ENCODE assay signal across 9 cellular contexts in genomic region chr4:2746891-2747695, GRCh38. TPM values are rescaled to one million over a fixed set of nuclear protein-coding genes. Genes with fewer than 3 reads are reported as not detected.
DNase-seq lines count a peak whose midpoint lies in the region; ATAC-seq and TF ChIP-seq lines count a peak whose summit lies in the region.
"Had no signal": no experiment of that assay in that cellular context is flagged by ENCODE, and none has a peak within 500 bp of the region (broad histone marks: within the 10 kb centered on the region; RNA-seq: fewer than 3 reads in every experiment).

No MANE protein-coding gene starts in this region.

- H3K27me3 Mint-ChIP-seq in activated naive CD4-positive, alpha-beta T cell treated with anti-CD3 and anti-CD28 coated beads for 36 hours (ENCODE audit: low read depth), result no peaks in the 10 kb centered on the region
- no peaks in the 10 kb centered on the region for H3K27me3 Mint-ChIP-seq in T-helper 1 cell treated with Interleukin-12 subunit alpha and Interleukin-12 subunit beta and Interleukin-4 antibody, amounts not matched to agents 30 μg/mL and 1 μg/mL, for 36 hours (ENCODE audit: low read depth)
- no peaks in the 10 kb centered on the region for H3K27me3 Mint-ChIP-seq in stimulated activated naive B cell treated with anti-CD40 and anti-IgM and Interleukin-4, amounts not matched to agents 10 μg/mL and 1 μg/mL and 100 μg/mL, for 72 hours

- peaks cover 20 to 37% (median 33%) of the 10 kb centered on the region in 4 donors for H3K4me1 ChIP-seq in esophagus muscularis mucosa

- H3K27me3 ChIP-seq in esophagus muscularis mucosa, result no peaks in the 10 kb centered on the region

- no peaks in the 10 kb centered on the region for H3K9me3 Mint-ChIP-seq in activated naive CD4-positive, alpha-beta T cell treated with anti-CD3 and anti-CD28 coated beads for 36 hours
- no peaks in the 10 kb centered on the region for H3K9me3 Mint-ChIP-seq in T-helper 1 cell treated with Interleukin-12 subunit alpha and Interleukin-12 subunit beta and Interleukin-4 antibody, amounts not matched to agents 30 μg/mL and 1 μg/mL, for 36 hours
- no peaks in the 10 kb centered on the region for H3K9me3 Mint-ChIP-seq in stimulated activated naive B cell treated with anti-CD40 and anti-IgM and Interleukin-4, amounts not matched to agents 10 μg/mL and 1 μg/mL and 100 μg/mL, for 72 hours

- peak; percentile 37 for DNase-seq in activated naive CD4-positive, alpha-beta T cell treated with anti-CD3 and anti-CD28 coated beads for 36 hours
- no peak for DNase-seq in activated naive CD4-positive, alpha-beta T cell treated with anti-CD3 and anti-CD28 coated beads, Interleukin-2, amount 50 U/mL, for 16 hours
- no peak for DNase-seq in esophagus muscularis mucosa (ENCODE audit: extremely low spot score)
- DNase-seq in stimulated activated naive B cell treated with anti-CD40 and anti-IgM and Interleukin-4, amounts not matched to agents 10 μg/mL and 1 μg/mL and 100 μg/mL, for 72 hours, result no peak
- DNase-seq in NCI-H748 treated with DMSO at 0.1 percent for 48 hours (lab: John Stamatoyannopoulos, UW), result no peak
- no peak for DNase-seq in cortex of kidney (lab: John Stamatoyannopoulos, UW)
- DNase-seq in OCI-M2 (lab: John Stamatoyannopoulos, UW; ENCODE audit: unreplicated experiment), result no peak
- DNase-seq: AML-193 had no signal

- no peaks in the 10 kb centered on the region for H3K9me3 ChIP-seq in esophagus muscularis mucosa

- CTCF ChIA-PET in activated naive CD4-positive, alpha-beta T cell treated with anti-CD3 and anti-CD28 coated beads for 36 hours (lab: Charles Lee), result interaction anchor here (0.6 to 2.6 kb wide), 3 partner anchors 17 to 207 kb away, joined by 3 to 10 read pairs (median 3); no protein-coding TSS in a partner anchor

- peaks cover 46% of the 10 kb centered on the region for H3K36me3 Mint-ChIP-seq in activated naive CD4-positive, alpha-beta T cell treated with anti-CD3 and anti-CD28 coated beads for 36 hours (ENCODE audit: low read depth)
- H3K36me3 Mint-ChIP-seq in T-helper 1 cell treated with Interleukin-12 subunit alpha and Interleukin-12 subunit beta and Interleukin-4 antibody, amounts not matched to agents 30 μg/mL and 1 μg/mL, for 36 hours (ENCODE audit: low read depth), result peaks cover 57% of the 10 kb centered on the region
- H3K36me3 Mint-ChIP-seq in stimulated activated naive B cell treated with anti-CD40 and anti-IgM and Interleukin-4, amounts not matched to agents 10 μg/mL and 1 μg/mL and 100 μg/mL, for 72 hours, result peaks cover 46 to 50% of the 10 kb centered on the region in 2 donors

- H3K4me1 Mint-ChIP-seq in activated naive CD4-positive, alpha-beta T cell treated with anti-CD3 and anti-CD28 coated beads for 36 hours (ENCODE audit: low read depth), result peaks cover 73% of the 10 kb centered on the region
- H3K4me1 Mint-ChIP-seq in T-helper 1 cell treated with Interleukin-12 subunit alpha and Interleukin-12 subunit beta and Interleukin-4 antibody, amounts not matched to agents 30 μg/mL and 1 μg/mL, for 36 hours (ENCODE audit: low read depth), result peaks cover 52% of the 10 kb centered on the region
- H3K4me1 Mint-ChIP-seq in stimulated activated naive B cell treated with anti-CD40 and anti-IgM and Interleukin-4, amounts not matched to agents 10 μg/mL and 1 μg/mL and 100 μg/mL, for 72 hours, result peaks cover 43 to 65% of the 10 kb centered on the region in 2 donors

- H3K27ac Mint-ChIP-seq in activated naive CD4-positive, alpha-beta T cell treated with anti-CD3 and anti-CD28 coated beads for 36 hours, result peak overlapping the region; percentile 90
- peak overlapping the region; percentile 99 for H3K27ac Mint-ChIP-seq in T-helper 1 cell treated with Interleukin-12 subunit alpha and Interleukin-12 subunit beta and Interleukin-4 antibody, amounts not matched to agents 30 μg/mL and 1 μg/mL, for 36 hours
- peak overlapping the region; percentile 92 for H3K27ac Mint-ChIP-seq in stimulated activated naive B cell treated with anti-CD40 and anti-IgM and Interleukin-4, amounts not matched to agents 10 μg/mL and 1 μg/mL and 100 μg/mL, for 72 hours

- peak overlapping the region; percentile 6 to 45 (median 26) for H3K27ac ChIP-seq in esophagus muscularis mucosa (replicated peaks in 1 of 4)

- no peak for ATAC-seq in stimulated activated naive B cell treated with anti-CD40 and anti-IgM and Interleukin-4, amounts not matched to agents 10 μg/mL and 1 μg/mL and 100 μg/mL, for 72 hours (replicated peaks)

- no peak overlapping the region for H3K4me3 ChIP-seq in esophagus muscularis mucosa

- WGBS in esophagus muscularis mucosa, result 85% methylated on average over 5 of the region's 16 CpGs

- peaks cover 30 to 58% (median 57%) of the 10 kb centered on the region in 4 donors for H3K36me3 ChIP-seq in esophagus muscularis mucosa

- TF ChIP-seq EP300 in esophagus muscularis mucosa (IDR thresholded peaks at IDR 0.05), result no peak

- TF ChIP-seq POLR2A in esophagus muscularis mucosa (IDR thresholded peaks at IDR 0.05; ENCODE audit: low read depth), result no peak

- TF ChIP-seq CTCF in esophagus muscularis mucosa (IDR thresholded peaks at IDR 0.05), result no peak

- H3K4me3 Mint-ChIP-seq in activated naive CD4-positive, alpha-beta T cell treated with anti-CD3 and anti-CD28 coated beads for 36 hours, result peak overlapping the region; percentile 11
- H3K4me3 Mint-ChIP-seq in T-helper 1 cell treated with Interleukin-12 subunit alpha and Interleukin-12 subunit beta and Interleukin-4 antibody, amounts not matched to agents 30 μg/mL and 1 μg/mL, for 36 hours, result peak overlapping the region; percentile 89
- H3K4me3 Mint-ChIP-seq in stimulated activated naive B cell treated with anti-CD40 and anti-IgM and Interleukin-4, amounts not matched to agents 10 μg/mL and 1 μg/mL and 100 μg/mL, for 72 hours, result peak overlapping the region; percentile 67 to 73

- intact Hi-C loops in activated naive CD4-positive, alpha-beta T cell treated with anti-CD3 and anti-CD28 coated beads for 36 hours (cut with micrococcal nuclease), result loop anchor here (1.0 to 2.0 kb wide), 14 partner anchors 9 to 505 kb away; partner anchors contain the start of genes FAM193A, HAUS3, MXD4 and POLN
- intact Hi-C loops in esophagus muscularis mucosa (cut with DNase I), result no loop called here

RNA-seq across cellular contexts. Expression of gene TNIP2, which starts 9.0 kb away (rescaled TPM):
- total RNA-seq in activated naive CD4-positive, alpha-beta T cell treated with anti-CD3 and anti-CD28 coated beads for 36 hours, result 10 to 100 TPM; 54.2 to 55.0 TPM
- total RNA-seq in esophagus muscularis mucosa, result 10 to 100 TPM; 56.1 to 85.5 (median 75.4) TPM

RNA-seq across cellular contexts. Expression of gene SH3BP2, which starts 45.8 kb away (rescaled TPM):
- 10 to 100 TPM; 45.7 to 47.4 TPM for total RNA-seq in activated naive CD4-positive, alpha-beta T cell treated with anti-CD3 and anti-CD28 coated beads for 36 hours
- total RNA-seq in esophagus muscularis mucosa, result 10 to 100 TPM; 25.2 to 34.5 (median 31.5) TPM

Comparison
In these comparisons a context has a peak if more than half of its experiments do, and no peak if none do; other contexts are left out.
1. H3K4me3 Mint-ChIP-seq: peak in every context shown above with its lines; median percentile 89 in T-helper 1 cell treated with Interleukin-12 subunit alpha and Interleukin-12 subunit beta and Interleukin-4 antibody, amounts not matched to agents 30 μg/mL and 1 μg/mL, for 36 hours; 70 in stimulated activated naive B cell treated with anti-CD40 and anti-IgM and Interleukin-4, amounts not matched to agents 10 μg/mL and 1 μg/mL and 100 μg/mL, for 72 hours; 11 in activated naive CD4-positive, alpha-beta T cell treated with anti-CD3 and anti-CD28 coated beads for 36 hours.